Comparison of ENCODE assay signal across 22 cellular contexts in genomic region chr5:145824040-145824439, GRCh38. TPM values are rescaled to one million over a fixed set of nuclear protein-coding genes. Genes with fewer than 3 reads are reported as not detected.
"Had no signal": no experiment of that assay in that cellular context is flagged by ENCODE, and none has a peak within 500 bp of the region (broad histone marks: within the 10 kb centered on the region; RNA-seq: fewer than 3 reads in every experiment).

No MANE protein-coding gene starts in this region.

- H3K36me3 Mint-ChIP-seq: activated CD8-positive, alpha-beta memory T cell treated with anti-CD3 and anti-CD28 coated beads, Interleukin-2, amount 10 ng/mL, durations not matched to agents 7 days and 5 days; activated naive CD8-positive, alpha-beta T cell; immature natural killer cell had no signal

- H3K27me3 ChIP-seq: cardiac muscle cell, colonic mucosa, stomach had no signal

- H3K9ac ChIP-seq: parathyroid adenoma had no signal

- H3K4me1 ChIP-seq: colonic mucosa, parathyroid adenoma had no signal

- H3K27ac Mint-ChIP-seq: activated CD8-positive, alpha-beta memory T cell treated with anti-CD3 and anti-CD28 coated beads, Interleukin-2, amount 10 ng/mL, durations not matched to agents 7 days and 5 days; activated naive CD8-positive, alpha-beta T cell; immature natural killer cell; T-helper 2 cell treated with Interferon-gamma antibody and Interleukin-4, amounts not matched to agents 5 μg/mL and 100 μg/mL, for 36 hours had no signal

- H3K27me3 Mint-ChIP-seq: activated CD8-positive, alpha-beta memory T cell treated with anti-CD3 and anti-CD28 coated beads, Interleukin-2, amount 10 ng/mL, durations not matched to agents 7 days and 5 days had no signal

- H3K36me3 ChIP-seq: cardiac muscle cell, colonic mucosa, thoracic aorta had no signal

- H3K9me3 Mint-ChIP-seq: activated T-cell treated with anti-CD3 and anti-CD28 coated beads, Interleukin-2, amount 50 U/mL, for 4 hours; immature natural killer cell; T-helper 2 cell treated with Interferon-gamma antibody and Interleukin-4, amounts not matched to agents 5 μg/mL and 100 μg/mL, for 36 hours had no signal

- H3K79me2 ChIP-seq: parathyroid adenoma had no signal

- ATAC-seq: activated CD8-positive, alpha-beta memory T cell treated with anti-CD3 and anti-CD28 coated beads, Interleukin-2, amount 10 ng/mL, durations not matched to agents 7 days and 5 days; activated T-cell treated with anti-CD3 and anti-CD28 coated beads, Interleukin-2, amount 50 U/mL, for 4 hours; left colon had no signal

- H3K9me3 ChIP-seq: colonic mucosa, stomach, thoracic aorta had no signal

- H3K27ac ChIP-seq: cardiac muscle cell, colonic mucosa, epithelial cell of prostate, parathyroid adenoma, skin epidermis, stomach, thoracic aorta had no signal

- H3K4me1 Mint-ChIP-seq: activated CD8-positive, alpha-beta memory T cell treated with anti-CD3 and anti-CD28 coated beads, Interleukin-2, amount 10 ng/mL, durations not matched to agents 7 days and 5 days; immature natural killer cell had no signal

- H3K4me3 ChIP-seq: cardiac muscle cell, colonic mucosa, skin epidermis, stomach, thoracic aorta had no signal

- H3K4me3 Mint-ChIP-seq: activated CD8-positive, alpha-beta memory T cell treated with anti-CD3 and anti-CD28 coated beads, Interleukin-2, amount 10 ng/mL, durations not matched to agents 7 days and 5 days; activated naive CD8-positive, alpha-beta T cell; activated T-cell treated with anti-CD3 and anti-CD28 coated beads, Interleukin-2, amount 50 U/mL, for 4 hours; immature natural killer cell; T-helper 2 cell treated with Interferon-gamma antibody and Interleukin-4, amounts not matched to agents 5 μg/mL and 100 μg/mL, for 36 hours had no signal

- H2AFZ ChIP-seq: parathyroid adenoma had no signal

- DNase-seq: activated CD4-positive, alpha-beta T cell treated with anti-CD3 and anti-CD28 coated beads, Interleukin-2, amount 50 U/mL, for 48 hours; activated CD4-positive, CD25-positive, alpha-beta regulatory T cell treated with anti-CD3 and anti-CD28 coated beads, Interleukin-2, amount 50 U/mL, for 72 hours; activated CD8-positive, alpha-beta memory T cell treated with anti-CD3 and anti-CD28 coated beads, Interleukin-2, amount 10 ng/mL, durations not matched to agents 7 days and 5 days; activated effector memory CD4-positive, alpha-beta T cell treated with anti-CD3 and anti-CD28 coated beads, Interleukin-2, amount 50 U/mL, for 16 hours; activated T-cell treated with anti-CD3 and anti-CD28 coated beads, Interleukin-2, amount 50 U/mL, for 4 hours; colonic mucosa; effector CD4-positive, alpha-beta T cell; foreskin fibroblast; glutamatergic neuron; immature natural killer cell; left colon; retina; stomach had no signal

RNA-seq across cellular contexts. Expression of gene GRXCR2, which starts 48.8 kb away (rescaled TPM):
- total RNA-seq: activated CD8-positive, alpha-beta memory T cell treated with anti-CD3 and anti-CD28 coated beads, Interleukin-2, amount 10 ng/mL, durations not matched to agents 7 days and 5 days; activated T-cell treated with anti-CD3 and anti-CD28 coated beads, Interleukin-2, amount 50 U/mL, for 4 hours; cardiac muscle cell; colonic mucosa; left colon; lung microvascular endothelial cell; stomach; thoracic aorta; urinary bladder had no signal
